In the genomic region with DNA sequence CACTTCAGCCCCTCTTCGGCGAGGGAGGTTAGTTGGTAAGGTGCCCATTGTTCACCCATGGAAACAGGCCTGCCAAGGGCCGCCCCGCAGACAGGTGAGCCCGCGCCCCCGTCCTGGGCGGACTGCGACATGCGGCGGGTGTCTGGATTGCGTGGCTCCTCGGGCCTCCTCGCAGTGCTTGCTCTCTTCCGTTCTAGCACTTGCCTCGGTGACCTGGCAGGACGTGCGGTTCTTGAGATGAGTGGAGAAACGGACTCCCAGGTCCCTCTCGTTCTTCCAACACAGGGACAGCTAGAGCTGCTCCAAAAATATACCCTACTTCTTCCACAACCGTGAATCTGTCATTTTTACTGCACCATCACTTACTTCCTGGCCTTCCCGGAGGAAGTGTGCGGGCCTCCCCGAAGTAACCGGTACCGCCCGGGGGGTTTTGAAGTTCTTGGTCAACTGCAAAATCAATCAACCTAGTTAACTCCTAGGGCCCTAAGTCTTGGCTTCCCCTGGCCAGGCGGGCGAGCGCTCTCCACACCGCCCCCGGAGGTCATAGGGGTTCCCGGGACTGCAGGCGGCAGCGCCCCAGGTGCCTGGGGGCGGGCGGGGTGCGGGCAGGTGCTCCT, we compare ENCODE assay signal across 8 cellular contexts. TPM values are rescaled to one million over a fixed set of nuclear protein-coding genes. Genes with fewer than 3 reads are reported as not detected.
A peak's percentile ranks its signal among the peaks of the same experiment; 100 is the strongest.
DNase-seq lines count a peak whose midpoint lies in the region; ATAC-seq and TF ChIP-seq lines count a peak whose summit lies in the region.

No MANE protein-coding gene starts in this region.

- in situ Hi-C loops in brain microvascular endothelial cell (cut with HindIII; ENCODE audit: low pct_ligation_motif_present, low sequenced_read_pairs) = no loop called here

- peak overlapping the region; percentile 96 for H3K27ac Mint-ChIP-seq in T-helper 2 cell treated with Interferon-gamma antibody and Interleukin-4, amounts not matched to agents 5 μg/mL and 100 μg/mL, for 36 hours

- H3K4me3 ChIP-seq in brain microvascular endothelial cell (ENCODE audit: low read depth, low read length) = peak overlapping the region; percentile 50

- DNase-seq in T-helper 2 cell treated with Interferon-gamma antibody and Interleukin-4, amounts not matched to agents 5 μg/mL and 100 μg/mL, for 36 hours (ENCODE audit: low spot score) = peak; percentile 61
- DNase-seq in brain microvascular endothelial cell (no peak), left kidney (ENCODE audit: low read depth, low spot score) (peak; percentile 60), H4 (ENCODE audit: low spot score) (no peak)
- peak in 2 of 3 donors; percentile 8 to 30 for DNase-seq in stimulated activated CD4-positive, alpha-beta T cell treated with anti-CD3 and anti-CD28 coated beads, TNF-alpha, amount 100 ng/mL, for 1 hour (ENCODE audit: low read depth in 3 of 3, low spot score in 1 of 3)
- DNase-seq in NK-92 treated with Interleukin-12 subunit alpha and Interleukin-12 subunit beta, amount 100 ng/mL, for 24 hours (lab: John Stamatoyannopoulos, UW) = no peak

- H3K9me3 Mint-ChIP-seq in T-helper 2 cell treated with Interferon-gamma antibody and Interleukin-4, amounts not matched to agents 5 μg/mL and 100 μg/mL, for 36 hours = no peaks in the 10 kb centered on the region

- H3K4me3 Mint-ChIP-seq in T-helper 2 cell treated with Interferon-gamma antibody and Interleukin-4, amounts not matched to agents 5 μg/mL and 100 μg/mL, for 36 hours = peak overlapping the region; percentile 92

- no peaks in the 10 kb centered on the region for H3K36me3 ChIP-seq in brain microvascular endothelial cell (replicated peaks)

- TF ChIP-seq POLR2A in GM18505 (IDR thresholded peaks at IDR 0.05; ENCODE audit: borderline replicate concordance, extremely low read depth, insufficient read depth, insufficient read length) = no peak

- no peak for TF ChIP-seq CTCF in brain microvascular endothelial cell (IDR thresholded peaks at IDR 0.05; ENCODE audit: low read depth, low read length, missing control alignments)

- H3K4me1 Mint-ChIP-seq in T-helper 2 cell treated with Interferon-gamma antibody and Interleukin-4, amounts not matched to agents 5 μg/mL and 100 μg/mL, for 36 hours (ENCODE audit: low read depth) = peaks cover 47% of the 10 kb centered on the region

- H3K27me3 Mint-ChIP-seq in T-helper 2 cell treated with Interferon-gamma antibody and Interleukin-4, amounts not matched to agents 5 μg/mL and 100 μg/mL, for 36 hours (ENCODE audit: low read depth) = no peaks in the 10 kb centered on the region

- peak; percentile 28 for ATAC-seq in GM18505 (IDR thresholded peaks at IDR 0.05; ENCODE audit: unreplicated experiment)
- ATAC-seq in HG02973 (IDR thresholded peaks at IDR 0.05; ENCODE audit: unreplicated experiment) = peak; percentile 42

- H3K27ac ChIP-seq in brain microvascular endothelial cell = no peak overlapping the region

- no peaks in the 10 kb centered on the region for H3K27me3 ChIP-seq in brain microvascular endothelial cell (replicated peaks)

- H3K36me3 Mint-ChIP-seq in T-helper 2 cell treated with Interferon-gamma antibody and Interleukin-4, amounts not matched to agents 5 μg/mL and 100 μg/mL, for 36 hours (ENCODE audit: low read depth) = peaks cover 14% of the 10 kb centered on the region

RNA-seq across cellular contexts. Expression of a gene that starts 0.7 kb away (rescaled TPM):
- total RNA-seq in H4 (2014; rRNA removed; shearing (Covaris generic)) = 15.3 and 23.8 TPM in 2 replicates

Comparison
In these comparisons a context has a peak if more than half of its experiments do, and no peak if none do; other contexts are left out.
1. DNase-seq: peak in T-helper 2 cell treated with Interferon-gamma antibody and Interleukin-4, amounts not matched to agents 5 μg/mL and 100 μg/mL, for 36 hours (single experiment), left kidney (single experiment) and stimulated activated CD4-positive, alpha-beta T cell treated with anti-CD3 and anti-CD28 coated beads, TNF-alpha, amount 100 ng/mL, for 1 hour (2 of 3); none in brain microvascular endothelial cell (single experiment), NK-92 treated with Interleukin-12 subunit alpha and Interleukin-12 subunit beta, amount 100 ng/mL, for 24 hours (single experiment) and H4 (single experiment).